In genomic region chr10:72928798-72929197, GRCh38 we compare ENCODE assay signal across 38 cellular contexts. TPM values are rescaled to one million over a fixed set of nuclear protein-coding genes. Genes with fewer than 3 reads are reported as not detected.
"Had no signal": no experiment of that assay in that cellular context is flagged by ENCODE, and none has a peak within 500 bp of the region (broad histone marks: within the 10 kb centered on the region; RNA-seq: fewer than 3 reads in every experiment).

No MANE protein-coding gene starts in this region.

- H3K27me3 ChIP-seq: MG63 had no signal

- H3K9me3 ChIP-seq: MG63 had no signal

- H3K36me3 ChIP-seq: MG63 had no signal

- DNase-seq: Kasumi-1, MG63, MM.1S, NCI-H1048, NCI-H1092, NCI-H1092 treated with DMSO at 0.1 percent for 48 hours, NCI-H1105, NCI-H1105 treated with DMSO at 0.1 percent for 48 hours, NCI-H1417, NCI-H1417 treated with DMSO at 0.1 percent for 48 hours, NCI-H1436, NCI-H1436 treated with DMSO at 0.1 percent for 48 hours, NCI-H146, NCI-H1694, NCI-H1694 treated with DMSO at 0.1 percent for 48 hours, NCI-H187, NCI-H187 treated with DMSO at 0.1 percent for 48 hours, NCI-H1930, NCI-H2029, NCI-H2029 treated with DMSO at 0.1 percent for 48 hours, NCI-H2081, NCI-H2081 treated with DMSO at 0.1 percent for 48 hours, NCI-H2107, NCI-H2171, NCI-H2171 treated with DMSO at 0.1 percent for 48 hours, NCI-H2227 treated with DMSO at 0.1 percent for 48 hours, NCI-H226, NCI-H345, NCI-H446, NCI-H446 treated with DMSO at 0.1 percent for 48 hours, NCI-H510A, NCI-H510A treated with DMSO at 0.1 percent for 48 hours, NCI-H524, NCI-H524 treated with DMSO at 0.1 percent for 48 hours had no signal

- H3K4me3 ChIP-seq: MG63 had no signal

RNA-seq across cellular contexts. Expression of gene PLA2G12B, which starts 25.8 kb away (rescaled TPM):
- total RNA-seq: LHCN-M2, M059J, MCF 10A, NCI-H460 had no signal

RNA-seq across cellular contexts. Expression of gene OIT3, which starts 35.3 kb away (rescaled TPM):
- total RNA-seq: M059J, MCF 10A, NCI-H460 had no signal
